14 cellular contexts compared by ENCODE assay signal in genomic region chr16:55552621-55553020, GRCh38. TPM values are rescaled to one million over a fixed set of nuclear protein-coding genes. Genes with fewer than 3 reads are reported as not detected.
DNase-seq lines count a peak whose midpoint lies in the region; ATAC-seq and TF ChIP-seq lines count a peak whose summit lies in the region.
"Had no signal": no experiment of that assay in that cellular context is flagged by ENCODE, and none has a peak within 500 bp of the region (broad histone marks: within the 10 kb centered on the region; RNA-seq: fewer than 3 reads in every experiment).

No MANE protein-coding gene starts in this region.

- H3K4me1 ChIP-seq in osteoblast (ENCODE audit: insufficient read depth, low read length): peaks cover 9% of the 10 kb centered on the region
- H3K4me1 ChIP-seq in CD8-positive, alpha-beta memory T cell (ENCODE audit: insufficient read depth, low read length): no peaks in the 10 kb centered on the region

- peak overlapping the region; percentile 67 for H3K27ac ChIP-seq in epithelial cell of prostate
- peak overlapping the region; percentile 20 for H3K27ac ChIP-seq in osteoblast (ENCODE audit: low read depth, low read length)
- H3K27ac ChIP-seq in CD8-positive, alpha-beta memory T cell (ENCODE audit: low read depth, low read length): no peak overlapping the region
- H3K27ac ChIP-seq: C4-2B had no signal

- H3K27me3 ChIP-seq in osteoblast (ENCODE audit: insufficient read depth, low read length): no peaks in the 10 kb centered on the region
- no peaks in the 10 kb centered on the region for H3K27me3 ChIP-seq in CD8-positive, alpha-beta memory T cell (ENCODE audit: insufficient read depth, low read length, poor library complexity, severe bottlenecking)

- peaks cover 0 to 8% of the 10 kb centered on the region in 2 donors for H3K27me3 Mint-ChIP-seq in CD8-positive, alpha-beta memory T cell
- H3K27me3 Mint-ChIP-seq in Calu3 (ENCODE audit: unreplicated experiment): peaks cover 11% of the 10 kb centered on the region
- H3K27me3 Mint-ChIP-seq: activated naive CD4-positive, alpha-beta T cell treated with anti-CD3 and anti-CD28 coated beads, Interleukin-2, amount 50 U/mL, for 24 hours; naive B cell had no signal

- H3K9me3 Mint-ChIP-seq in CD8-positive, alpha-beta memory T cell: peaks cover 0 to 3% (median 0%) of the 10 kb centered on the region in 5 donors
- no peaks in the 10 kb centered on the region for H3K9me3 Mint-ChIP-seq in Calu3 (ENCODE audit: low read depth, unreplicated experiment)

- no peak overlapping the region for H3K4me2 ChIP-seq in osteoblast (ENCODE audit: insufficient read depth, low read length)

- CTCF ChIA-PET in CD8-positive, alpha-beta memory T cell (lab: Charles Lee): no interaction called here
- CTCF ChIA-PET in Calu3 (lab: Charles Lee): no interaction called here

- H3K4me3 Mint-ChIP-seq in CD8-positive, alpha-beta memory T cell: no peak overlapping the region
- H3K4me3 Mint-ChIP-seq in Calu3 (ENCODE audit: low read depth, unreplicated experiment): no peak overlapping the region
- H3K4me3 Mint-ChIP-seq: activated naive CD4-positive, alpha-beta T cell treated with anti-CD3 and anti-CD28 coated beads, Interleukin-2, amount 50 U/mL, for 24 hours; naive B cell had no signal

- intact Hi-C loops in Calu3 (cut with micrococcal nuclease; ENCODE audit: unreplicated experiment): no loop called here

- H3K27ac Mint-ChIP-seq in CD8-positive, alpha-beta memory T cell: no peak overlapping the region
- no peak overlapping the region for H3K27ac Mint-ChIP-seq in Calu3 (ENCODE audit: unreplicated experiment)
- H3K27ac Mint-ChIP-seq: activated naive CD4-positive, alpha-beta T cell treated with anti-CD3 and anti-CD28 coated beads, Interleukin-2, amount 50 U/mL, for 24 hours; naive B cell had no signal

- TF ChIP-seq CTCF in osteoblast (IDR thresholded peaks at IDR 0.05; ENCODE audit: extremely low read depth, low read depth, low read length) (no peak), Calu3 (IDR thresholded peaks at IDR 0.05; ENCODE audit: unreplicated experiment) (no peak)

- no peak overlapping the region for H2AFZ ChIP-seq in osteoblast (ENCODE audit: low read length)

- H3K36me3 Mint-ChIP-seq in CD8-positive, alpha-beta memory T cell: no peaks in the 10 kb centered on the region
- no peaks in the 10 kb centered on the region for H3K36me3 Mint-ChIP-seq in Calu3 (ENCODE audit: insufficient read depth, unreplicated experiment)
- H3K36me3 Mint-ChIP-seq: activated naive CD4-positive, alpha-beta T cell treated with anti-CD3 and anti-CD28 coated beads, Interleukin-2, amount 50 U/mL, for 24 hours; naive B cell had no signal

- ATAC-seq in GM21423 (IDR thresholded peaks at IDR 0.05; ENCODE audit: unreplicated experiment): no peak

- H3K9me3 ChIP-seq in osteoblast (ENCODE audit: low read depth, low read length): peaks cover 3% of the 10 kb centered on the region
- H3K9me3 ChIP-seq in CD8-positive, alpha-beta memory T cell (ENCODE audit: low read length): no peaks in the 10 kb centered on the region

- POLR2A ChIA-PET in CD8-positive, alpha-beta memory T cell (lab: Charles Lee): no interaction called here

- DNase-seq in ELR (ENCODE audit: low read depth) (peak; percentile 69), RKO (ENCODE audit: low spot score) (peak; percentile 16), epithelial cell of prostate (ENCODE audit: low read depth, low spot score) (peak; percentile 56), osteoblast (ENCODE audit: insufficient read length, low spot score, missing footprints) (peak; percentile 44), DMS153 treated with DMSO at 0.1 percent for 48 hours (lab: John Stamatoyannopoulos, UW; ENCODE audit: unreplicated experiment) (no peak), Calu3 (no peak)
- DNase-seq in CD8-positive, alpha-beta memory T cell: no peak
- DNase-seq: naive B cell; NCI-H69; retina; stimulated activated naive CD4-positive, alpha-beta T cell treated with Interleukin-2 at 50 U/mL for 16 hours had no signal

- peaks cover 10% of the 10 kb centered on the region for H3K36me3 ChIP-seq in osteoblast (ENCODE audit: insufficient read depth, low read length)
- no peaks in the 10 kb centered on the region for H3K36me3 ChIP-seq in CD8-positive, alpha-beta memory T cell (ENCODE audit: insufficient read depth, low read length)

- no TSS peak for BruUV-seq in Calu3 (replicated peaks; lab: Mats Ljungman, UMichigan)

- H3K4me3 ChIP-seq in osteoblast (ENCODE audit: insufficient read depth, low read length): no peak overlapping the region
- H3K4me3 ChIP-seq in CD8-positive, alpha-beta memory T cell (ENCODE audit: low read length): no peak overlapping the region

- no peaks in the 10 kb centered on the region for H3K4me1 Mint-ChIP-seq in CD8-positive, alpha-beta memory T cell
- no peaks in the 10 kb centered on the region for H3K4me1 Mint-ChIP-seq in Calu3 (ENCODE audit: low read depth, unreplicated experiment)
- H3K4me1 Mint-ChIP-seq: activated naive CD4-positive, alpha-beta T cell treated with anti-CD3 and anti-CD28 coated beads, Interleukin-2, amount 50 U/mL, for 24 hours; naive B cell had no signal

- H4K20me1 ChIP-seq in osteoblast (ENCODE audit: insufficient read depth, low read length): no peaks in the 10 kb centered on the region

- no peaks in the 10 kb centered on the region for H3K79me2 ChIP-seq in osteoblast (ENCODE audit: insufficient read depth, low read length)

RNA-seq across cellular contexts. Expression of gene CAPNS2, which starts 13.9 kb away (rescaled TPM):
- 1.1 and 2.1 TPM in 2 replicates for total RNA-seq in osteoblast
- not detected for total RNA-seq in CD8-positive, alpha-beta memory T cell
- not detected for polyA plus RNA-seq in CD8-positive, alpha-beta memory T cell
- not detected in 2 replicates for total RNA-seq in Calu3 (2022)

RNA-seq across cellular contexts. Expression of gene LPCAT2, which starts 43.7 kb away (rescaled TPM):
- total RNA-seq in osteoblast: 19.4 and 23.5 TPM in 2 replicates
- total RNA-seq in CD8-positive, alpha-beta memory T cell: 1 to 10 TPM in 1 of 2 experiments, under 1 TPM in 1; 0.33 to 1.2 TPM
- polyA plus RNA-seq in CD8-positive, alpha-beta memory T cell: 0.29 TPM
- 3.9 and 10.0 TPM in 2 replicates for total RNA-seq in Calu3 (2022)

Comparison
In these comparisons a context has a peak if more than half of its experiments do, and no peak if none do; other contexts are left out.
1. DNase-seq: peak in ELR (single experiment), RKO (single experiment), epithelial cell of prostate (single experiment) and osteoblast (single experiment); none in CD8-positive, alpha-beta memory T cell (0 of 5), DMS153 treated with DMSO at 0.1 percent for 48 hours (single experiment) and Calu3 (single experiment).